ENCODE assay signal across 21 cellular contexts in the genomic region with DNA sequence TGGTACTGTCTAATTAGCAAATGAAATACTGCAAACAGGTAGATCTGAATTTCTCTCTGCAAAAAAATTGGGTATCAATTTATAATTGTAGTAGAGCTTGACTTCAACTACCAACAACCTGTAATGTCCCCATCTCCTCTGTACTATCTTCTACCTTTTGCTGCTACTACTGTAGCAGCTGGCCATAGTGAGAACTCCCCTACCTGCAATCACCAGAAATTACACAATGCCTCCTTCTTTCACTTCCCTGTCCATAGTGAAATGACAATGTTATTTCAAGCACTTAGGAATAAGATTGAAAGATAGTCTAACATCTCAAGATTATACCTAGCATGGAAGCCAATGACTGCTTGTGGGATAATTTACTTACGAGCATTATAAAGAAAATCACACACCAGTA.
DNase-seq lines count a peak whose midpoint lies in the region; ATAC-seq, FAIRE-seq and TF ChIP-seq lines count a peak whose summit lies in the region.
"Had no signal": no experiment of that assay in that cellular context is flagged by ENCODE, and none has a peak within 500 bp of the region (broad histone marks: within the 10 kb centered on the region; RNA-seq: fewer than 3 reads in every experiment).

No MANE protein-coding gene starts in this region.

- no peaks in the 10 kb centered on the region for H3K27me3 Mint-ChIP-seq in CD14-positive monocyte (ENCODE audit: low read depth in 3 of 3)
- H3K27me3 Mint-ChIP-seq: CD4-positive, CD25-positive, alpha-beta regulatory T cell had no signal

- H3K4me3 ChIP-seq in Karpas-422 (ENCODE audit: low read length) (no peak overlapping the region), GM12878 (no peak overlapping the region)

- H3K27me3 ChIP-seq in Karpas-422 (ENCODE audit: low read length), result no peaks in the 10 kb centered on the region
- no peaks in the 10 kb centered on the region for H3K27me3 ChIP-seq in GM12878 (replicated peaks in 1 of 2; ENCODE audit: control insufficient read depth in 2 of 2, insufficient read depth in 2 of 2, low read length in 1 of 2)

- TF ChIP-seq EP300 in GM12878 (IDR thresholded peaks at IDR 0.05; ENCODE audit: borderline replicate concordance in 1 of 2, control insufficient read depth in 1 of 2, low read depth in 2 of 2, low read length in 2 of 2), result no peak

- POLR2A ChIA-PET in GM12878 (lab: Charles Lee), result no interaction called here

- H3K36me3 ChIP-seq in Karpas-422 (ENCODE audit: insufficient read depth, low read length) (0 out of 2 replicates have a peak, but pooled peaks cover 3% of the 10 kb centered on the region), GM12878 (ENCODE audit: control insufficient read depth in 2 of 2, insufficient read depth in 2 of 2, low read length in 1 of 2) (peaks cover 0 to 2% of the 10 kb centered on the region in 2 experiments; a peak in 2 of 4 replicates)

- ATAC-seq in GM12878, result peak; percentile 58
- ATAC-seq in GM19455 (IDR thresholded peaks at IDR 0.05; ENCODE audit: unreplicated experiment), result no peak
- no peak for ATAC-seq in stimulated activated naive CD8-positive, alpha-beta T cell treated with anti-CD3 and anti-CD28 coated beads, Interleukin-15, Interleukin-2, amounts not matched to agents 100 U/mL and 50 U/mL, for 24 hours
- no peak for ATAC-seq in HG02981 (IDR thresholded peaks at IDR 0.05; ENCODE audit: unreplicated experiment)

- no peaks in the 10 kb centered on the region for H3K9me3 Mint-ChIP-seq in CD14-positive monocyte

- H3K4me3 Mint-ChIP-seq in CD14-positive monocyte, result peak overlapping the region in 1 of 2 donors; percentile 31
- H3K4me3 Mint-ChIP-seq: CD4-positive, CD25-positive, alpha-beta regulatory T cell had no signal

- no peaks in the 10 kb centered on the region for H4K20me1 ChIP-seq in Karpas-422 (ENCODE audit: insufficient read depth, low read depth, low read length)
- no peaks in the 10 kb centered on the region for H4K20me1 ChIP-seq in GM12878 (ENCODE audit: control insufficient read depth, insufficient read depth)

- intact Hi-C loops in CD14-positive monocyte (cut with micrococcal nuclease), result loop anchor here in 1 of 2 donors (10.0 kb wide), 1 partner anchor 127 kb away; no protein-coding TSS in a partner anchor
- intact Hi-C loops in GM12878 (cut with micrococcal nuclease; ENCODE audit: unreplicated experiment), result no loop called here

- H3K9ac ChIP-seq in Karpas-422 (ENCODE audit: low read length) (no peak overlapping the region), GM12878 (ENCODE audit: control insufficient read depth, insufficient read depth, low read length) (no peak overlapping the region)
- H3K9ac ChIP-seq: KMS-11, SK-N-SH had no signal

- WGBS in GM12878 (ENCODE audit: insufficient coverage, insufficient replicate concordance, low lambda C conversion rate, missing lambda C conversion rate), result 96% methylated on average over 1 of the region's 1 CpG

- H3K27ac Mint-ChIP-seq in CD14-positive monocyte, result peak overlapping the region; percentile 90 to 97 (median 94)
- H3K27ac Mint-ChIP-seq: CD4-positive, CD25-positive, alpha-beta regulatory T cell had no signal

- CTCF ChIA-PET in GM12878 (lab: Yijun Ruan, JAX), result interaction anchor here (1.4 kb wide), 1 partner anchor 14 kb away, joined by 3 read pairs; no protein-coding TSS in a partner anchor

- no peak overlapping the region for H3K4me2 ChIP-seq in Karpas-422 (ENCODE audit: low read depth, low read length, poor library complexity, severe bottlenecking)
- H3K4me2 ChIP-seq in GM12878 (ENCODE audit: control insufficient read depth, insufficient read depth), result no peak overlapping the region
- H3K4me2 ChIP-seq: KMS-11, SK-N-SH had no signal

- TF ChIP-seq RAD21 in GM12878 (IDR thresholded peaks at IDR 0.05; ENCODE audit: insufficient read depth, low read depth, low read length), result no peak

- TF ChIP-seq POLR2A in GM12878 (IDR thresholded peaks at IDR 0.05; ENCODE audit: low read depth, low read length), result no peak

- RAD21 ChIA-PET in GM12878 (lab: Charles Lee; ENCODE audit: unreplicated experiment), result no interaction called here

- H3K79me2 ChIP-seq in Karpas-422 (ENCODE audit: low read length), result peaks cover 72% of the 10 kb centered on the region
- no peaks in the 10 kb centered on the region for H3K79me2 ChIP-seq in GM12878 (ENCODE audit: control insufficient read depth, insufficient read depth, low read length)

- H2AFZ ChIP-seq in Karpas-422 (ENCODE audit: low read length), result no peak overlapping the region
- no peak overlapping the region for H2AFZ ChIP-seq in GM12878 (ENCODE audit: control insufficient read depth, low read depth, low read length)

- BruUV-seq in GM12878 (replicated peaks; lab: Mats Ljungman, UMichigan), result no TSS peak

- peaks cover 35% of the 10 kb centered on the region for H3K4me1 Mint-ChIP-seq in CD14-positive monocyte

- DNase-seq in CD14-positive monocyte (ENCODE audit: low spot score), result no peak
- DNase-seq in Karpas-422, result peak; percentile 55
- DNase-seq in NOMO-1 treated with DMSO at 0.1 percent for 48 hours (lab: John Stamatoyannopoulos, UW; ENCODE audit: unreplicated experiment), result peak; percentile 77
- DNase-seq in GM12878 (ENCODE audit: low read depth, low spot score), result no peak
- no peak for DNase-seq in DMS 273 (lab: John Stamatoyannopoulos, UW; ENCODE audit: unreplicated experiment)
- no peak for DNase-seq in stimulated activated naive CD8-positive, alpha-beta T cell treated with anti-CD3 and anti-CD28 coated beads, Interleukin-15, Interleukin-2, amounts not matched to agents 100 U/mL and 50 U/mL, for 24 hours
- DNase-seq: 8988T; CD4-positive, CD25-positive, alpha-beta regulatory T cell; COR-L47; NCI-H1105 treated with DMSO at 0.1 percent for 48 hours; NCI-H1694; NCI-H2081 treated with DMSO at 0.1 percent for 48 hours; NCI-H82; Right ventricle myocardium superior; SK-N-SH; T-helper 1 cell had no signal

- no peaks in the 10 kb centered on the region for H3K9me2 ChIP-seq in Karpas-422 (replicated peaks; ENCODE audit: insufficient read depth, low read length)

- SMC1A ChIA-PET in GM12878 (lab: Charles Lee; ENCODE audit: uncharacterized antibody, unreplicated experiment), result no interaction called here

- no peak for FAIRE-seq in GM12878 (lab: Jason Lieb, UNC)
- FAIRE-seq: G401.6, RCC 7860 had no signal

- H3K9me3 ChIP-seq in Karpas-422 (ENCODE audit: low read length) (no peaks in the 10 kb centered on the region), GM12878 (replicated peaks; ENCODE audit: control insufficient read depth, insufficient read depth, low read length) (no peaks in the 10 kb centered on the region; the same call in 2 of the 3 replicates)
- H3K9me3 ChIP-seq: SK-N-SH had no signal

- H3K4me1 ChIP-seq in Karpas-422 (ENCODE audit: low read length) (peaks cover 17% of the 10 kb centered on the region), GM12878 (ENCODE audit: control insufficient read depth, insufficient read depth, low read length) (no peaks in the 10 kb centered on the region)

- H3K36me3 Mint-ChIP-seq in CD14-positive monocyte, result peaks cover 5 to 9% of the 10 kb centered on the region in 2 donors

- H3K27ac ChIP-seq in Karpas-422 (ENCODE audit: low read length) (no peak overlapping the region), GM12878 (ENCODE audit: control insufficient read depth, insufficient read depth) (no peak overlapping the region)
- H3K27ac ChIP-seq: KMS-11 had no signal

- in situ Hi-C loops in GM12878 (cut with MboI), result no loop called here

- no peak for TF ChIP-seq CTCF in CD14-positive monocyte (IDR thresholded peaks at IDR 0.05)
- peak in 2 of 3 experiments; percentile 1 to 4; a peak in 2 of 6 replicates for TF ChIP-seq CTCF in GM12878 (IDR thresholded peaks at IDR 0.05 in 2 of 3, conservative IDR thresholded peaks at IDR 0.05 in 1 of 3; ENCODE audit: control insufficient read depth in 2 of 3, extremely low read depth in 1 of 3, insufficient read depth in 1 of 3, low read depth in 3 of 3, low read length in 3 of 3)

TF ChIP-seq in GM12878, 131 proteins besides CTCF, POLR2A, EP300 and RAD21:
- peak; percentile 41; the same call in 1 of the 2 replicates for TF ChIP-seq SPI1 (IDR thresholded peaks at IDR 0.05; ENCODE audit: borderline replicate concordance, insufficient read depth, low read depth, low read length)
- no peak for TF ChIP-seq NBN (IDR thresholded peaks at IDR 0.05)
TF ChIP-seq in GM12878: peak in this region for 1.

Comparison
In these comparisons a context has a peak if more than half of its experiments do, and no peak if none do; other contexts are left out.
1. DNase-seq: peak in Karpas-422 (single experiment) and NOMO-1 treated with DMSO at 0.1 percent for 48 hours (single experiment); none in CD14-positive monocyte (single experiment), GM12878 (single experiment), DMS 273 (single experiment) and stimulated activated naive CD8-positive, alpha-beta T cell treated with anti-CD3 and anti-CD28 coated beads, Interleukin-15, Interleukin-2, amounts not matched to agents 100 U/mL and 50 U/mL, for 24 hours (single experiment).